ENCODE assay signal across 1 cellular context in genomic region chr3:52704611-52705437, GRCh38.
A peak's percentile ranks its signal among the peaks of the same experiment; 100 is the strongest.
TF ChIP-seq lines count a peak whose summit lies in the region.

No MANE protein-coding gene starts in this region.

TF ChIP-seq in HepG2, 621 proteins besides CTCF, POLR2A, EP300 and RAD21 (continued from another document and continues in another):
- TF ChIP-seq, protein P1, sequence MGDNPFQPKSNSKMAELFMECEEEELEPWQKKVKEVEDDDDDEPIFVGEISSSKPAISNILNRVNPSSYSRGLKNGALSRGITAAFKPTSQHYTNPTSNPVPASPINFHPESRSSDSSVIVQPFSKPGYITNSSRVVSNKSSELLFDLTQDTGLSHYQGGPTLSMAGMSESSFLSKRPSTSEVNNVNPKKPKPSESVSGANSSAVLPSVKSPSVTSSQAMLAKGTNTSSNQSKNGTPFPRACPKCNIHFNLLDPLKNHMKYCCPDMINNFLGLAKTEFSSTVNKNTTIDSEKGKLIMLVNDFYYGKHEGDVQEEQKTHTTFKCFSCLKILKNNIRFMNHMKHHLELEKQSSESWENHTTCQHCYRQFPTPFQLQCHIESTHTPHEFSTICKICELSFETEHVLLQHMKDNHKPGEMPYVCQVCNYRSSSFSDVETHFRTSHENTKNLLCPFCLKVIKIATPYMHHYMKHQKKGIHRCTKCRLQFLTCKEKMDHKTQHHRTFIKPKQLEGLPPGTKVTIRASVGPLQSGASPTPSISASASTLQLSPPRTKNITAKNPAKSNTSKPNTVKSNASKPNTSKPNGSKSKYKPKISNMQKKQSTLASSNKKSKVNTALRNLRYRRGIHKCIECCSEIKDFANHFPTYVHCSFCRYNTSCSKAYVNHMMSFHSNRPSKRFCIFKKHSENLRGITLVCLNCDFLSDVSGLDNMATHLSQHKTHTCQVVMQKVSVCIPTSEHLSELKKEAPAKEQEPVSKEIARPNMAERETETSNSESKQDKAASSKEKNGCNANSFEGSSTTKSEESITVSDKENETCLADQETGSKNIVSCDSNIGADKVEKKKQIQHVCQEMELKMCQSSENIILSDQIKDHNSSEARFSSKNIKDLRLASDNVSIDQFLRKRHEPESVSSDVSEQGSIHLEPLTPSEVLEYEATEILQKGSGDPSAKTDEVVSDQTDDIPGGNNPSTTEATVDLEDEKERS (CRISPR knock-in tag; IDR thresholded peaks at IDR 0.05): no peak
- TF ChIP-seq GPBP1L1 (CRISPR knock-in tag; IDR thresholded peaks at IDR 0.05) (no peak), ZNF839 (CRISPR knock-in tag; IDR thresholded peaks at IDR 0.05; ENCODE audit: borderline replicate concordance) (no peak), KDM1A (CRISPR knock-in tag; IDR thresholded peaks at IDR 0.05) (0 out of 2 replicates have a peak, but pooled peaks have one; percentile 20), FOXP4 (CRISPR knock-in tag; IDR thresholded peaks at IDR 0.05) (peak; percentile 93), SCMH1 (CRISPR knock-in tag; IDR thresholded peaks at IDR 0.05; ENCODE audit: borderline replicate concordance) (no peak), ZNF563 (CRISPR knock-in tag; IDR thresholded peaks at IDR 0.05) (no peak), ZNF780A (CRISPR knock-in tag; IDR thresholded peaks at IDR 0.05) (no peak; the same call in 1 of the 2 replicates), ZBTB49 (CRISPR knock-in tag; IDR thresholded peaks at IDR 0.05; ENCODE audit: borderline replicate concordance) (no peak), TIGD3 (CRISPR knock-in tag; IDR thresholded peaks at IDR 0.05; ENCODE audit: borderline replicate concordance) (0 out of 2 replicates have a peak, but pooled peaks have one; percentile 27), CEBPG (CRISPR knock-in tag; IDR thresholded peaks at IDR 0.05) (peak; percentile 28), MYC (CRISPR knock-in tag; IDR thresholded peaks at IDR 0.05; ENCODE audit: borderline replicate concordance) (peak; percentile 91), ZNF788 (CRISPR knock-in tag; IDR thresholded peaks at IDR 0.05; ENCODE audit: borderline replicate concordance) (peak; percentile 77; the same call in 1 of the 2 replicates), ZNF235 (CRISPR knock-in tag; IDR thresholded peaks at IDR 0.05; ENCODE audit: borderline replicate concordance) (0 out of 2 replicates have a peak, but pooled peaks have one; percentile 36), ZBTB7A (CRISPR knock-in tag; IDR thresholded peaks at IDR 0.05) (no peak), HMG20A (CRISPR knock-in tag; IDR thresholded peaks at IDR 0.05; ENCODE audit: borderline replicate concordance) (peak; percentile 86), ISX (CRISPR knock-in tag; conservative IDR thresholded peaks at IDR 0.05) (no peak), ZBTB8A (CRISPR knock-in tag; IDR thresholded peaks at IDR 0.05; ENCODE audit: borderline replicate concordance, low read depth) (no peak), DPF2 (CRISPR knock-in tag; IDR thresholded peaks at IDR 0.05; ENCODE audit: borderline replicate concordance, low read depth) (peak; percentile 73), IRF1 (CRISPR knock-in tag; IDR thresholded peaks at IDR 0.05; ENCODE audit: low read depth) (no peak), ZKSCAN1 (IDR thresholded peaks at IDR 0.05; ENCODE audit: low read length) (no peak), ZNF549 (CRISPR knock-in tag; IDR thresholded peaks at IDR 0.05) (no peak), SOX13 (IDR thresholded peaks at IDR 0.05) (peak; percentile 77), SOX13 (CRISPR knock-in tag; conservative IDR thresholded peaks at IDR 0.05 in 1 of 2, IDR thresholded peaks at IDR 0.05 in 1 of 2) (peak in 1 of 2 experiments; percentile 91; a peak in 2 of 4 replicates), ZSCAN5A (CRISPR knock-in tag; IDR thresholded peaks at IDR 0.05; ENCODE audit: borderline replicate concordance) (no peak), IRX3 (CRISPR knock-in tag; IDR thresholded peaks at IDR 0.05; ENCODE audit: borderline replicate concordance, low read depth) (0 out of 2 replicates have a peak, but pooled peaks have one; percentile 13), ZNF382 (CRISPR knock-in tag; IDR thresholded peaks at IDR 0.05; ENCODE audit: borderline replicate concordance) (no peak), CREM (IDR thresholded peaks at IDR 0.05) (peak; percentile 75; the same call in 1 of the 2 replicates), CREM (CRISPR knock-in tag; IDR thresholded peaks at IDR 0.05) (no peak), ZSCAN31 (CRISPR knock-in tag; IDR thresholded peaks at IDR 0.05; ENCODE audit: low read depth) (no peak), ZNF253 (CRISPR knock-in tag; IDR thresholded peaks at IDR 0.05; ENCODE audit: borderline replicate concordance) (no peak), ZNF761 (CRISPR knock-in tag; conservative IDR thresholded peaks at IDR 0.05) (0 out of 2 replicates have a peak, but pooled peaks have one; percentile 39), PCBP1 (IDR thresholded peaks at IDR 0.05; ENCODE audit: borderline replicate concordance, low read depth, low read length) (no peak)
- TF ChIP-seq, protein P2, sequence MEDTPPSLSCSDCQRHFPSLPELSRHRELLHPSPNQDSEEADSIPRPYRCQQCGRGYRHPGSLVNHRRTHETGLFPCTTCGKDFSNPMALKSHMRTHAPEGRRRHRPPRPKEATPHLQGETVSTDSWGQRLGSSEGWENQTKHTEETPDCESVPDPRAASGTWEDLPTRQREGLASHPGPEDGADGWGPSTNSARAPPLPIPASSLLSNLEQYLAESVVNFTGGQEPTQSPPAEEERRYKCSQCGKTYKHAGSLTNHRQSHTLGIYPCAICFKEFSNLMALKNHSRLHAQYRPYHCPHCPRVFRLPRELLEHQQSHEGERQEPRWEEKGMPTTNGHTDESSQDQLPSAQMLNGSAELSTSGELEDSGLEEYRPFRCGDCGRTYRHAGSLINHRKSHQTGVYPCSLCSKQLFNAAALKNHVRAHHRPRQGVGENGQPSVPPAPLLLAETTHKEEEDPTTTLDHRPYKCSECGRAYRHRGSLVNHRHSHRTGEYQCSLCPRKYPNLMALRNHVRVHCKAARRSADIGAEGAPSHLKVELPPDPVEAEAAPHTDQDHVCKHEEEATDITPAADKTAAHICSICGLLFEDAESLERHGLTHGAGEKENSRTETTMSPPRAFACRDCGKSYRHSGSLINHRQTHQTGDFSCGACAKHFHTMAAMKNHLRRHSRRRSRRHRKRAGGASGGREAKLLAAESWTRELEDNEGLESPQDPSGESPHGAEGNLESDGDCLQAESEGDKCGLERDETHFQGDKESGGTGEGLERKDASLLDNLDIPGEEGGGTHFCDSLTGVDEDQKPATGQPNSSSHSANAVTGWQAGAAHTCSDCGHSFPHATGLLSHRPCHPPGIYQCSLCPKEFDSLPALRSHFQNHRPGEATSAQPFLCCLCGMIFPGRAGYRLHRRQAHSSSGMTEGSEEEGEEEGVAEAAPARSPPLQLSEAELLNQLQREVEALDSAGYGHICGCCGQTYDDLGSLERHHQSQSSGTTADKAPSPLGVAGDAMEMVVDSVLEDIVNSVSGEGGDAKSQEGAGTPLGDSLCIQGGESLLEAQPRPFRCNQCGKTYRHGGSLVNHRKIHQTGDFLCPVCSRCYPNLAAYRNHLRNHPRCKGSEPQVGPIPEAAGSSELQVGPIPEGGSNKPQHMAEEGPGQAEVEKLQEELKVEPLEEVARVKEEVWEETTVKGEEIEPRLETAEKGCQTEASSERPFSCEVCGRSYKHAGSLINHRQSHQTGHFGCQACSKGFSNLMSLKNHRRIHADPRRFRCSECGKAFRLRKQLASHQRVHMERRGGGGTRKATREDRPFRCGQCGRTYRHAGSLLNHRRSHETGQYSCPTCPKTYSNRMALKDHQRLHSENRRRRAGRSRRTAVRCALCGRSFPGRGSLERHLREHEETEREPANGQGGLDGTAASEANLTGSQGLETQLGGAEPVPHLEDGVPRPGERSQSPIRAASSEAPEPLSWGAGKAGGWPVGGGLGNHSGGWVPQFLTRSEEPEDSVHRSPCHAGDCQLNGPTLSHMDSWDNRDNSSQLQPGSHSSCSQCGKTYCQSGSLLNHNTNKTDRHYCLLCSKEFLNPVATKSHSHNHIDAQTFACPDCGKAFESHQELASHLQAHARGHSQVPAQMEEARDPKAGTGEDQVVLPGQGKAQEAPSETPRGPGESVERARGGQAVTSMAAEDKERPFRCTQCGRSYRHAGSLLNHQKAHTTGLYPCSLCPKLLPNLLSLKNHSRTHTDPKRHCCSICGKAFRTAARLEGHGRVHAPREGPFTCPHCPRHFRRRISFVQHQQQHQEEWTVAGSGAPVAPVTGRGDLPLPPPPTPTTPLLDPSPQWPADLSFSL (CRISPR knock-in tag; IDR thresholded peaks at IDR 0.05): no peak
- TF ChIP-seq, protein P3, sequence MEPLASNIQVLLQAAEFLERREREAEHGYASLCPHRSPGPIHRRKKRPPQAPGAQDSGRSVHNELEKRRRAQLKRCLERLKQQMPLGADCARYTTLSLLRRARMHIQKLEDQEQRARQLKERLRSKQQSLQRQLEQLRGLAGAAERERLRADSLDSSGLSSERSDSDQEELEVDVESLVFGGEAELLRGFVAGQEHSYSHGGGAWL (CRISPR knock-in tag; IDR thresholded peaks at IDR 0.05): no peak
